In genomic region chr16:8869212-8869987, GRCh38 we compare ENCODE assay signal across 1 cellular context.
TF ChIP-seq lines count a peak whose summit lies in the region.

No MANE protein-coding gene starts in this region.

TF ChIP-seq in HepG2, 621 proteins besides CTCF, POLR2A, EP300 and RAD21 (continued from another document and continues in another):
- no peak for TF ChIP-seq CSRNP2 (CRISPR knock-in tag; conservative IDR thresholded peaks at IDR 0.05; ENCODE audit: low read depth)
- TF ChIP-seq ZNF337 (CRISPR knock-in tag; IDR thresholded peaks at IDR 0.05; ENCODE audit: borderline replicate concordance, low read depth), result peak; percentile 74; the same call in 1 of the 2 replicates
- no peak for TF ChIP-seq MIER2 (CRISPR knock-in tag; IDR thresholded peaks at IDR 0.05)
- no peak for TF ChIP-seq REL (CRISPR knock-in tag; conservative IDR thresholded peaks at IDR 0.05)
- 0 out of 2 replicates have a peak, but pooled peaks have one; percentile 53 for TF ChIP-seq ZBTB49 (CRISPR knock-in tag; IDR thresholded peaks at IDR 0.05; ENCODE audit: borderline replicate concordance)
- no peak for TF ChIP-seq SAFB2 (CRISPR knock-in tag; IDR thresholded peaks at IDR 0.05; ENCODE audit: borderline replicate concordance, low read depth)
- peak; percentile 67 for TF ChIP-seq MTF1 (CRISPR knock-in tag; IDR thresholded peaks at IDR 0.05)
- 0 out of 2 replicates have a peak, but pooled peaks have one; percentile 32 for TF ChIP-seq FOXO4 (CRISPR knock-in tag; conservative IDR thresholded peaks at IDR 0.05)
- TF ChIP-seq ZMYM2 (CRISPR knock-in tag; IDR thresholded peaks at IDR 0.05), result no peak
- TF ChIP-seq PHF8 (CRISPR knock-in tag; IDR thresholded peaks at IDR 0.05), result peak; percentile 70
- TF ChIP-seq TCF12 (IDR thresholded peaks at IDR 0.05), result no peak
- no peak for TF ChIP-seq TCF12 (CRISPR knock-in tag; IDR thresholded peaks at IDR 0.05)
- TF ChIP-seq IRX3 (CRISPR knock-in tag; IDR thresholded peaks at IDR 0.05; ENCODE audit: borderline replicate concordance, low read depth), result 0 out of 2 replicates have a peak, but pooled peaks have one; percentile 18
- no peak for TF ChIP-seq SMAD9 (CRISPR knock-in tag; IDR thresholded peaks at IDR 0.05)
- TF ChIP-seq DMTF1 (CRISPR knock-in tag; IDR thresholded peaks at IDR 0.05), result no peak; the same call in 1 of the 2 replicates
- no peak for TF ChIP-seq ZNF724P (CRISPR knock-in tag; IDR thresholded peaks at IDR 0.05; ENCODE audit: borderline replicate concordance)
- no peak; the same call in 1 of the 2 replicates for TF ChIP-seq HNF1B (CRISPR knock-in tag; IDR thresholded peaks at IDR 0.05)
- peak; percentile 42; the same call in 1 of the 2 replicates for TF ChIP-seq MEIS1 (CRISPR knock-in tag; IDR thresholded peaks at IDR 0.05; ENCODE audit: borderline replicate concordance)
- TF ChIP-seq ZNF878 (CRISPR knock-in tag; IDR thresholded peaks at IDR 0.05), result peak; percentile 85; the same call in 1 of the 2 replicates
- no peak for TF ChIP-seq ZNF75D (CRISPR knock-in tag; IDR thresholded peaks at IDR 0.05; ENCODE audit: borderline replicate concordance)
- TF ChIP-seq ZBTB43 (CRISPR knock-in tag; conservative IDR thresholded peaks at IDR 0.05), result peak; percentile 58; the same call in 1 of the 2 replicates
- no peak for TF ChIP-seq ELK4 (CRISPR knock-in tag; IDR thresholded peaks at IDR 0.05; ENCODE audit: borderline replicate concordance)
- TF ChIP-seq ZNF121 (CRISPR knock-in tag; IDR thresholded peaks at IDR 0.05), result peak; percentile 31; the same call in 1 of the 2 replicates
- TF ChIP-seq JUNB (CRISPR knock-in tag; IDR thresholded peaks at IDR 0.05; ENCODE audit: borderline replicate concordance), result peak; percentile 83
- no peak for TF ChIP-seq SPEN (CRISPR knock-in tag; IDR thresholded peaks at IDR 0.05; ENCODE audit: low read depth)
- no peak for TF ChIP-seq ZNF674 (CRISPR knock-in tag; IDR thresholded peaks at IDR 0.05; ENCODE audit: low read depth)
- TF ChIP-seq ZFP90 (CRISPR knock-in tag; IDR thresholded peaks at IDR 0.05; ENCODE audit: borderline replicate concordance), result no peak
- TF ChIP-seq ZNF3 (CRISPR knock-in tag; IDR thresholded peaks at IDR 0.05), result no peak
- TF ChIP-seq ZNF264 (CRISPR knock-in tag; IDR thresholded peaks at IDR 0.05), result peak; percentile 75
- TF ChIP-seq POGZ (CRISPR knock-in tag; IDR thresholded peaks at IDR 0.05), result no peak
- 0 out of 2 replicates have a peak, but pooled peaks have one; percentile 13 for TF ChIP-seq ZNF615 (CRISPR knock-in tag; IDR thresholded peaks at IDR 0.05; ENCODE audit: borderline replicate concordance)
- TF ChIP-seq FOXM1 (CRISPR knock-in tag; IDR thresholded peaks at IDR 0.05), result no peak
- no peak for TF ChIP-seq NFIC (IDR thresholded peaks at IDR 0.05; ENCODE audit: low read length)
- TF ChIP-seq ZNF703 (CRISPR knock-in tag; IDR thresholded peaks at IDR 0.05; ENCODE audit: borderline replicate concordance), result peak; percentile 85; the same call in 1 of the 2 replicates
- 0 out of 2 replicates have a peak, but pooled peaks have one; percentile 13 for TF ChIP-seq ZNF263 (CRISPR knock-in tag; IDR thresholded peaks at IDR 0.05)
- TF ChIP-seq ZNF503 (CRISPR knock-in tag; IDR thresholded peaks at IDR 0.05), result no peak
- peak; percentile 56; the same call in 1 of the 2 replicates for TF ChIP-seq ARID2 (CRISPR knock-in tag; IDR thresholded peaks at IDR 0.05; ENCODE audit: borderline replicate concordance)
- peak; percentile 48; the same call in 1 of the 2 replicates for TF ChIP-seq MYC (CRISPR knock-in tag; IDR thresholded peaks at IDR 0.05; ENCODE audit: borderline replicate concordance)
- TF ChIP-seq ZNF7 (CRISPR knock-in tag; IDR thresholded peaks at IDR 0.05), result 0 out of 2 replicates have a peak, but pooled peaks have one; percentile 3
- TF ChIP-seq GLI4 (CRISPR knock-in tag; IDR thresholded peaks at IDR 0.05; ENCODE audit: borderline replicate concordance), result no peak; the same call in 1 of the 2 replicates
- TF ChIP-seq ZNF431 (CRISPR knock-in tag; IDR thresholded peaks at IDR 0.05; ENCODE audit: borderline replicate concordance, low read depth), result no peak
- TF ChIP-seq THRA (CRISPR knock-in tag; IDR thresholded peaks at IDR 0.05; ENCODE audit: borderline replicate concordance), result 0 out of 2 replicates have a peak, but pooled peaks have one; percentile 17
- peak; percentile 34; the same call in 1 of the 2 replicates for TF ChIP-seq ZNF383 (CRISPR knock-in tag; IDR thresholded peaks at IDR 0.05; ENCODE audit: borderline replicate concordance)
- no peak; the same call in 1 of the 2 replicates for TF ChIP-seq TEF (CRISPR knock-in tag; IDR thresholded peaks at IDR 0.05)
- TF ChIP-seq ZBTB1 (CRISPR knock-in tag; IDR thresholded peaks at IDR 0.05; ENCODE audit: borderline replicate concordance), result no peak
- TF ChIP-seq HINFP (CRISPR knock-in tag; IDR thresholded peaks at IDR 0.05; ENCODE audit: low read depth), result peak; percentile 81; the same call in 1 of the 2 replicates
